Comparison of ENCODE assay signal across 13 cellular contexts in the genomic region with DNA sequence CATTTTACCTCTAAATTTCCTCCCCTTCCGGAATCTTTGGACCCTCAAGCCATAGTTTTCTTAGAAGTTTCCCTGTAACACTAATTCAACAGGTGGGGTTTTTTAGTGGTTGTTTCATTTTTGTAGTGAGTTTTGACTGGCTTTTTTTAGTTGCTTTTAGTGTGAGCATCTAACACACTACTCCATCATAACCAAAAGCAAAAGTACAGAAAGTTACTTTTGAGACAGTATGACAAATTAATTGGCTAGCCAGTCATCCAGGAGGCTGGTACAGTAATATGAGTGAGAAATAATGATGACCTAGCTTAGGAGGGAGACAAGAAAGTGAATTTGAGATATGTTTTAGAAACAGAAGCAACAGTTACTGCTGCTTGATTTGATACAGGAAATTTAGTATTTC.
DNase-seq lines count a peak whose midpoint lies in the region; ATAC-seq, FAIRE-seq and TF ChIP-seq lines count a peak whose summit lies in the region.
"Had no signal": no experiment of that assay in that cellular context is flagged by ENCODE, and none has a peak within 500 bp of the region (broad histone marks: within the 10 kb centered on the region; RNA-seq: fewer than 3 reads in every experiment).

No MANE protein-coding gene starts in this region.

- H3K9me3 ChIP-seq in lower lobe of right lung (no peaks in the 10 kb centered on the region), small intestine (ENCODE audit: control insufficient read depth, low read depth) (no peaks in the 10 kb centered on the region)
- H3K9me3 ChIP-seq: upper lobe of right lung had no signal

- H3K36me3 Mint-ChIP-seq in activated T-helper 17 cell treated with anti-CD3 and anti-CD28 coated beads, Interleukin-2, amount 50 U/mL, for 72 hours (ENCODE audit: low read depth), result peaks cover 26% of the 10 kb centered on the region

- no peaks in the 10 kb centered on the region for H3K9me3 Mint-ChIP-seq in activated T-helper 17 cell treated with anti-CD3 and anti-CD28 coated beads, Interleukin-2, amount 50 U/mL, for 72 hours

- WGBS in small intestine, 3 donors, result 73 to 84% (median 80%) methylated on average over 1 of the region's 1 CpG

- H3K36me3 ChIP-seq in lower lobe of right lung (no peaks in the 10 kb centered on the region), small intestine (ENCODE audit: control insufficient read depth in 2 of 2, insufficient read depth in 2 of 2, low read length in 2 of 2) (peaks cover 0 to 4% of the 10 kb centered on the region in 2 donors)
- H3K36me3 ChIP-seq: upper lobe of right lung had no signal

- H3K4me1 Mint-ChIP-seq in activated T-helper 17 cell treated with anti-CD3 and anti-CD28 coated beads, Interleukin-2, amount 50 U/mL, for 72 hours, result peaks cover 14% of the 10 kb centered on the region

- no peak for DNase-seq in lower lobe of right lung
- no peak for DNase-seq in Ammon's horn (ENCODE audit: low spot score)
- no peak for DNase-seq in small intestine
- no peak for DNase-seq in OCI-M1 (lab: John Stamatoyannopoulos, UW)
- DNase-seq: dermis blood vessel endothelial cell, hippocampal formation, naive B cell, Right ventricle myocardium superior, upper lobe of right lung had no signal

- intact Hi-C loops in lower lobe of right lung (cut with DNase I), result no loop called here

- H3K4me1 ChIP-seq in lower lobe of right lung (peaks cover 7% of the 10 kb centered on the region), small intestine (ENCODE audit: control insufficient read depth in 2 of 2, insufficient read depth in 1 of 2, low read depth in 1 of 2, low read length in 1 of 2) (no peaks in the 10 kb centered on the region)
- H3K4me1 ChIP-seq: upper lobe of right lung had no signal

- ATAC-seq in GM18499 (IDR thresholded peaks at IDR 0.05; ENCODE audit: insufficient read depth, unreplicated experiment) (peak; percentile 66), GM19438 (IDR thresholded peaks at IDR 0.05; ENCODE audit: low read depth, unreplicated experiment) (peak; percentile 47), HG02981 (IDR thresholded peaks at IDR 0.05; ENCODE audit: unreplicated experiment) (peak; percentile 84), lower lobe of right lung (no peak)
- peak; percentile 97 for ATAC-seq in activated T-helper 17 cell treated with anti-CD3 and anti-CD28 coated beads, Interleukin-2, amount 50 U/mL, for 72 hours (replicated peaks)
- ATAC-seq: upper lobe of right lung had no signal

- no peak for FAIRE-seq in small intestine (lab: Jason Lieb, UNC)

- no peak overlapping the region for H3K4me3 ChIP-seq in lower lobe of right lung
- no peak overlapping the region for H3K4me3 ChIP-seq in small intestine (ENCODE audit: low read depth in 1 of 2, low read length in 2 of 2)
- H3K4me3 ChIP-seq: upper lobe of right lung had no signal

- no peak for TF ChIP-seq CTCF in lower lobe of right lung (IDR thresholded peaks at IDR 0.05)

- H3K27ac ChIP-seq in lower lobe of right lung, result no peak overlapping the region
- H3K27ac ChIP-seq in small intestine (ENCODE audit: low read depth in 1 of 2, low read length in 1 of 2), result no peak overlapping the region
- H3K27ac ChIP-seq: upper lobe of right lung had no signal

- no peaks in the 10 kb centered on the region for H3K27me3 ChIP-seq in lower lobe of right lung (ENCODE audit: low read depth)
- H3K27me3 ChIP-seq in small intestine (ENCODE audit: control insufficient read depth in 2 of 2, insufficient read depth in 2 of 2, low read length in 2 of 2), result no peaks in the 10 kb centered on the region
- H3K27me3 ChIP-seq: upper lobe of right lung had no signal

- H3K4me3 Mint-ChIP-seq in activated T-helper 17 cell treated with anti-CD3 and anti-CD28 coated beads, Interleukin-2, amount 50 U/mL, for 72 hours, result peak overlapping the region; percentile 51
- H3K4me3 Mint-ChIP-seq: naive B cell had no signal

- no peaks in the 10 kb centered on the region for H3K27me3 Mint-ChIP-seq in activated T-helper 17 cell treated with anti-CD3 and anti-CD28 coated beads, Interleukin-2, amount 50 U/mL, for 72 hours
- H3K27me3 Mint-ChIP-seq: naive B cell had no signal

- peak overlapping the region; percentile 78 for H3K27ac Mint-ChIP-seq in activated T-helper 17 cell treated with anti-CD3 and anti-CD28 coated beads, Interleukin-2, amount 50 U/mL, for 72 hours

Comparison
In these comparisons a context has a peak if more than half of its experiments do, and no peak if none do; other contexts are left out.
1. ATAC-seq: peak in GM18499 (single experiment), GM19438 (single experiment), HG02981 (single experiment) and activated T-helper 17 cell treated with anti-CD3 and anti-CD28 coated beads, Interleukin-2, amount 50 U/mL, for 72 hours (single experiment); none in lower lobe of right lung (0 of 2).